Comparison of ENCODE assay signal across 1 cellular context in the genomic region with DNA sequence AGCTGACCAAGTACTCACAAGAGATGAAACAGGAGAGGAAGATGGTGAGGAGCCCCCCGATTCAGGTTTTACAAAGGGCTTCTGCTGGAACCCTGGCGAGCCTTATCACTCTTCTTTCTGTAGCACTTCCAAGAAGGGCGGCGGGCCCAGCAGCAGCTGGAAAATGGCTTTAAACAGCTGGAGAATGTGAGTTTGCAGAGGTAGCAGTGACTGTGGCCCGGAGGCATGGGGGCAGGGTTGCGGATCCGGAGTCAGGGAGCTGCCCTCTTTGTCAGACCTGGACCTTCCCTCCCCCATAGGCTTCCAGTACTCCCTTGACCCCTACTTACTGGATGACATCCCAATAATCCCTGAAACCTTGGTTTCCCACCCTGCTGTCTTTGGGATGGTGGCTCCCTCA.
TF ChIP-seq lines count a peak whose summit lies in the region.

No MANE protein-coding gene starts in this region.

TF ChIP-seq in H1, 55 proteins besides CTCF, POLR2A, EP300 and RAD21:
- TF ChIP-seq NANOG (IDR thresholded peaks at IDR 0.05; ENCODE audit: insufficient read depth, low read depth, low read length, poor library complexity, severe bottlenecking) (no peak), CBX5 (IDR thresholded peaks at IDR 0.05; ENCODE audit: low read depth, low read length) (no peak), SIX5 (IDR thresholded peaks at IDR 0.05; ENCODE audit: low read depth, low read length) (no peak), SIN3A (conservative IDR thresholded peaks at IDR 0.05 in 1 of 2, IDR thresholded peaks at IDR 0.05 in 1 of 2; ENCODE audit: low read depth in 1 of 2, low read length in 2 of 2) (no peak), MAFK (IDR thresholded peaks at IDR 0.05; ENCODE audit: low read depth, low read length) (no peak), TCF12 (IDR thresholded peaks at IDR 0.05; ENCODE audit: low read depth, low read length) (no peak), RFX5 (IDR thresholded peaks at IDR 0.05; ENCODE audit: borderline replicate concordance, low read depth, low read length) (no peak), BCL11A (IDR thresholded peaks at IDR 0.05; ENCODE audit: low read depth in 2 of 2, low read length in 2 of 2) (no peak), E2F6 (IDR thresholded peaks at IDR 0.05) (no peak), BRCA1 (IDR thresholded peaks at IDR 0.05; ENCODE audit: low read depth, low read length) (no peak), CTBP2 (IDR thresholded peaks at IDR 0.05; ENCODE audit: borderline replicate concordance, insufficient read depth, insufficient read length, low read length) (no peak), PHF8 (conservative IDR thresholded peaks at IDR 0.05; ENCODE audit: low read depth, low read length) (no peak), CHD1 (IDR thresholded peaks at IDR 0.05; ENCODE audit: low read depth, low read length) (no peak), CREB1 (IDR thresholded peaks at IDR 0.05) (no peak), TAF1 (IDR thresholded peaks at IDR 0.05; ENCODE audit: low read depth, low read length) (no peak), TAF7 (optimal IDR thresholded peaks at IDR 0.05; ENCODE audit: borderline replicate concordance, low read depth, low read length) (no peak), ASH2L (IDR thresholded peaks at IDR 0.05; ENCODE audit: low read length) (no peak), HDAC2 (IDR thresholded peaks at IDR 0.05; ENCODE audit: borderline replicate concordance in 1 of 2, low read depth in 2 of 2, low read length in 2 of 2) (no peak)
- TF ChIP-seq, protein P1, sequence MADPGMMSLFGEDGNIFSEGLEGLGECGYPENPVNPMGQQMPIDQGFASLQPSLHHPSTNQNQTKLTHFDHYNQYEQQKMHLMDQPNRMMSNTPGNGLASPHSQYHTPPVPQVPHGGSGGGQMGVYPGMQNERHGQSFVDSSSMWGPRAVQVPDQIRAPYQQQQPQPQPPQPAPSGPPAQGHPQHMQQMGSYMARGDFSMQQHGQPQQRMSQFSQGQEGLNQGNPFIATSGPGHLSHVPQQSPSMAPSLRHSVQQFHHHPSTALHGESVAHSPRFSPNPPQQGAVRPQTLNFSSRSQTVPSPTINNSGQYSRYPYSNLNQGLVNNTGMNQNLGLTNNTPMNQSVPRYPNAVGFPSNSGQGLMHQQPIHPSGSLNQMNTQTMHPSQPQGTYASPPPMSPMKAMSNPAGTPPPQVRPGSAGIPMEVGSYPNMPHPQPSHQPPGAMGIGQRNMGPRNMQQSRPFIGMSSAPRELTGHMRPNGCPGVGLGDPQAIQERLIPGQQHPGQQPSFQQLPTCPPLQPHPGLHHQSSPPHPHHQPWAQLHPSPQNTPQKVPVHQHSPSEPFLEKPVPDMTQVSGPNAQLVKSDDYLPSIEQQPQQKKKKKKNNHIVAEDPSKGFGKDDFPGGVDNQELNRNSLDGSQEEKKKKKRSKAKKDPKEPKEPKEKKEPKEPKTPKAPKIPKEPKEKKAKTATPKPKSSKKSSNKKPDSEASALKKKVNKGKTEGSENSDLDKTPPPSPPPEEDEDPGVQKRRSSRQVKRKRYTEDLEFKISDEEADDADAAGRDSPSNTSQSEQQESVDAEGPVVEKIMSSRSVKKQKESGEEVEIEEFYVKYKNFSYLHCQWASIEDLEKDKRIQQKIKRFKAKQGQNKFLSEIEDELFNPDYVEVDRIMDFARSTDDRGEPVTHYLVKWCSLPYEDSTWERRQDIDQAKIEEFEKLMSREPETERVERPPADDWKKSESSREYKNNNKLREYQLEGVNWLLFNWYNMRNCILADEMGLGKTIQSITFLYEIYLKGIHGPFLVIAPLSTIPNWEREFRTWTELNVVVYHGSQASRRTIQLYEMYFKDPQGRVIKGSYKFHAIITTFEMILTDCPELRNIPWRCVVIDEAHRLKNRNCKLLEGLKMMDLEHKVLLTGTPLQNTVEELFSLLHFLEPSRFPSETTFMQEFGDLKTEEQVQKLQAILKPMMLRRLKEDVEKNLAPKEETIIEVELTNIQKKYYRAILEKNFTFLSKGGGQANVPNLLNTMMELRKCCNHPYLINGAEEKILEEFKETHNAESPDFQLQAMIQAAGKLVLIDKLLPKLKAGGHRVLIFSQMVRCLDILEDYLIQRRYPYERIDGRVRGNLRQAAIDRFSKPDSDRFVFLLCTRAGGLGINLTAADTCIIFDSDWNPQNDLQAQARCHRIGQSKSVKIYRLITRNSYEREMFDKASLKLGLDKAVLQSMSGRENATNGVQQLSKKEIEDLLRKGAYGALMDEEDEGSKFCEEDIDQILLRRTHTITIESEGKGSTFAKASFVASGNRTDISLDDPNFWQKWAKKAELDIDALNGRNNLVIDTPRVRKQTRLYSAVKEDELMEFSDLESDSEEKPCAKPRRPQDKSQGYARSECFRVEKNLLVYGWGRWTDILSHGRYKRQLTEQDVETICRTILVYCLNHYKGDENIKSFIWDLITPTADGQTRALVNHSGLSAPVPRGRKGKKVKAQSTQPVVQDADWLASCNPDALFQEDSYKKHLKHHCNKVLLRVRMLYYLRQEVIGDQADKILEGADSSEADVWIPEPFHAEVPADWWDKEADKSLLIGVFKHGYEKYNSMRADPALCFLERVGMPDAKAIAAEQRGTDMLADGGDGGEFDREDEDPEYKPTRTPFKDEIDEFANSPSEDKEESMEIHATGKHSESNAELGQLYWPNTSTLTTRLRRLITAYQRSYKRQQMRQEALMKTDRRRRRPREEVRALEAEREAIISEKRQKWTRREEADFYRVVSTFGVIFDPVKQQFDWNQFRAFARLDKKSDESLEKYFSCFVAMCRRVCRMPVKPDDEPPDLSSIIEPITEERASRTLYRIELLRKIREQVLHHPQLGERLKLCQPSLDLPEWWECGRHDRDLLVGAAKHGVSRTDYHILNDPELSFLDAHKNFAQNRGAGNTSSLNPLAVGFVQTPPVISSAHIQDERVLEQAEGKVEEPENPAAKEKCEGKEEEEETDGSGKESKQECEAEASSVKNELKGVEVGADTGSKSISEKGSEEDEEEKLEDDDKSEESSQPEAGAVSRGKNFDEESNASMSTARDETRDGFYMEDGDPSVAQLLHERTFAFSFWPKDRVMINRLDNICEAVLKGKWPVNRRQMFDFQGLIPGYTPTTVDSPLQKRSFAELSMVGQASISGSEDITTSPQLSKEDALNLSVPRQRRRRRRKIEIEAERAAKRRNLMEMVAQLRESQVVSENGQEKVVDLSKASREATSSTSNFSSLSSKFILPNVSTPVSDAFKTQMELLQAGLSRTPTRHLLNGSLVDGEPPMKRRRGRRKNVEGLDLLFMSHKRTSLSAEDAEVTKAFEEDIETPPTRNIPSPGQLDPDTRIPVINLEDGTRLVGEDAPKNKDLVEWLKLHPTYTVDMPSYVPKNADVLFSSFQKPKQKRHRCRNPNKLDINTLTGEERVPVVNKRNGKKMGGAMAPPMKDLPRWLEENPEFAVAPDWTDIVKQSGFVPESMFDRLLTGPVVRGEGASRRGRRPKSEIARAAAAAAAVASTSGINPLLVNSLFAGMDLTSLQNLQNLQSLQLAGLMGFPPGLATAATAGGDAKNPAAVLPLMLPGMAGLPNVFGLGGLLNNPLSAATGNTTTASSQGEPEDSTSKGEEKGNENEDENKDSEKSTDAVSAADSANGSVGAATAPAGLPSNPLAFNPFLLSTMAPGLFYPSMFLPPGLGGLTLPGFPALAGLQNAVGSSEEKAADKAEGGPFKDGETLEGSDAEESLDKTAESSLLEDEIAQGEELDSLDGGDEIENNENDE (IDR thresholded peaks at IDR 0.05; ENCODE audit: insufficient replicate concordance, low read length), result no peak
- TF ChIP-seq, protein P2, sequence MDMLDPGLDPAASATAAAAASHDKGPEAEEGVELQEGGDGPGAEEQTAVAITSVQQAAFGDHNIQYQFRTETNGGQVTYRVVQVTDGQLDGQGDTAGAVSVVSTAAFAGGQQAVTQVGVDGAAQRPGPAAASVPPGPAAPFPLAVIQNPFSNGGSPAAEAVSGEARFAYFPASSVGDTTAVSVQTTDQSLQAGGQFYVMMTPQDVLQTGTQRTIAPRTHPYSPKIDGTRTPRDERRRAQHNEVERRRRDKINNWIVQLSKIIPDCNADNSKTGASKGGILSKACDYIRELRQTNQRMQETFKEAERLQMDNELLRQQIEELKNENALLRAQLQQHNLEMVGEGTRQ (IDR thresholded peaks at IDR 0.05; ENCODE audit: low read length), result no peak
